ENCODE assay signal across 7 cellular contexts in genomic region chr14:91996951-91997371, GRCh38. TPM values are rescaled to one million over a fixed set of nuclear protein-coding genes. Genes with fewer than 3 reads are reported as not detected.
A peak's percentile ranks its signal among the peaks of the same experiment; 100 is the strongest.
DNase-seq lines count a peak whose midpoint lies in the region; ATAC-seq and TF ChIP-seq lines count a peak whose summit lies in the region.

No MANE protein-coding gene starts in this region.

- no peaks in the 10 kb centered on the region for H3K9me3 Mint-ChIP-seq in nephron progenitor cell

- DNase-seq in EL (peak; percentile 76), RWPE1 (ENCODE audit: low spot score) (peak; percentile 52), esophagus squamous epithelium (lab: John Stamatoyannopoulos, UW) (no peak), nephron progenitor cell (no peak), epidermal melanocyte (ENCODE audit: insufficient read length, low spot score) (no peak)
- DNase-seq in Jurkat, Clone E6-1 (ENCODE audit: low read depth, low spot score) = peak; percentile 35

- whole genome bisulfite sequencing in esophagus squamous epithelium, 2 donors = 17 to 20% methylated on average over 2 of the region's 2 CpGs

- no peak overlapping the region for H3K4me3 ChIP-seq in Jurkat, Clone E6-1 (ENCODE audit: low read length)
- H3K4me3 ChIP-seq in esophagus squamous epithelium = no peak overlapping the region

- TF ChIP-seq CTCF in RWPE1 (conservative IDR thresholded peaks at IDR 0.05; ENCODE audit: low read depth) (peak; percentile 71), esophagus squamous epithelium (IDR thresholded peaks at IDR 0.05) (peak in 5 of 6 experiments; percentile 42 to 59 (median 50)), nephron progenitor cell (IDR thresholded peaks at IDR 0.05) (peak; percentile 42)

- no peak overlapping the region for H3K4me3 Mint-ChIP-seq in nephron progenitor cell

- CTCF ChIA-PET in RWPE1 (lab: Yijun Ruan, JAX) = interaction anchor here (0.7 to 1.6 kb wide), 7 partner anchors 8 to 536 kb away, joined by 3 to 9 read pairs (median 4); no protein-coding TSS in a partner anchor

- no peak for ATAC-seq in GM18909 (IDR thresholded peaks at IDR 0.05; ENCODE audit: poor library complexity, unreplicated experiment)

- POLR2A ChIA-PET in RWPE1 (lab: Yijun Ruan, JAX; ENCODE audit: low non-redundant PET) = no interaction called here

- no peaks in the 10 kb centered on the region for H3K4me1 ChIP-seq in esophagus squamous epithelium

- H3K4me1 Mint-ChIP-seq in nephron progenitor cell = no peaks in the 10 kb centered on the region

- peaks cover 48% of the 10 kb centered on the region for H3K36me3 Mint-ChIP-seq in nephron progenitor cell (ENCODE audit: low read depth)

- H3K27ac ChIP-seq in RWPE1 (no peak overlapping the region), esophagus squamous epithelium (no peak overlapping the region)

- H3K27me3 Mint-ChIP-seq in nephron progenitor cell (ENCODE audit: low read depth, poor library complexity) = no peaks in the 10 kb centered on the region

- no peak overlapping the region for H3K27ac Mint-ChIP-seq in nephron progenitor cell

- no peaks in the 10 kb centered on the region for H3K27me3 ChIP-seq in esophagus squamous epithelium

- TF ChIP-seq POLR2A in esophagus squamous epithelium (IDR thresholded peaks at IDR 0.05) = no peak

- peaks cover 3 to 82% (median 13%) of the 10 kb centered on the region in 3 donors for H3K36me3 ChIP-seq in esophagus squamous epithelium

- H3K9me3 ChIP-seq in esophagus squamous epithelium = no peaks in the 10 kb centered on the region

- intact Hi-C loops in esophagus squamous epithelium (cut with DNase I) = no loop called here

RNA-seq across cellular contexts. Expression of gene TRIP11, which starts 42.9 kb away (rescaled TPM):
- polyA plus RNA-seq in Jurkat, Clone E6-1 (2012; ENCODE audit: insufficient read depth, insufficient read length) = 15.4 TPM
- total RNA-seq in esophagus squamous epithelium = 10 to 100 TPM; 18.6 to 33.7 (median 26.9) TPM

RNA-seq across cellular contexts. Expression of gene FBLN5, which starts 49.5 kb away (rescaled TPM):
- polyA plus RNA-seq in Jurkat, Clone E6-1 (2012; ENCODE audit: insufficient read depth, insufficient read length) = not detected
- 10 to 100 TPM in 2 of 4 donors, 1 to 10 TPM in 2; 1.2 to 83.5 (median 8.0) TPM for total RNA-seq in esophagus squamous epithelium

Comparison
In these comparisons a context has a peak if more than half of its experiments do, and no peak if none do; other contexts are left out.
1. DNase-seq: peak in EL (single experiment), Jurkat, Clone E6-1 (single experiment) and RWPE1 (single experiment); none in esophagus squamous epithelium (single experiment), nephron progenitor cell (single experiment) and epidermal melanocyte (single experiment).
2. Peak in every context shown above with its lines, with median percentiles within 50 percentile points of each other: CTCF ChIP-seq.